ENCODE assay signal across 8 cellular contexts in the genomic region with DNA sequence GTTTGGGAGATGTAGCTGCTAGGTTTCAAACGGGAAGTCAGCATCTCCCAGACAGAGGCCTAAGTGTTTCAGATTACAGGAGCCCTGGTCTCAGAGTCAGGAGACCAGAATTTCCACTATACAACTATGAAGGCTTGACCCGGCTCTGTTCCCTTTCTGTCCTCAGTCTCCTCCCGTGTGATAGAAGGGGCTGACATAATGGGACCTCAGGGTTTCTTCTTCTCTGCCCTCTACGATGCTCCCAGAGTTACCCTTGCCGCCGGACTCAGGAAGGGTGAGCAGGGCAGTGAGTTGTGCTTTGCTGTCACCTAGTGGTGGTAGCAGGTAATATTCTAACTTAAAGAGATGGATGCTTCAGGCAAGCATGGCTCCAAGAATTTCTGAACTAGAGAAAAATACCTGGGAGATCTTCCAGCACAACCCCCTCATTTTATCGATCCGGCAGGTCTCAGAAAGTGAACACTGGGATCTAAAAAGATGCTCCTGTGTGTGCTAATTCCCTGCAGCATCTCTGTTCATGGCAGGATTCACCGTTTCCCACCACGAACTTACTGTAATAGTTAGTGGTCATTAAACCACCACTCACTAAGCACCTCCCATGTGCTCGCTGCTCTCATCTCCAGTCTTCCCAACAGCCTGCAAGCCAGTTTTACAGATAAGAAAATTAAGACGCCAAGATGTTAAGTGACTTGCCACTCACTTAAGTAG.
A peak's percentile ranks its signal among the peaks of the same experiment; 100 is the strongest.
DNase-seq lines count a peak whose midpoint lies in the region; ATAC-seq and TF ChIP-seq lines count a peak whose summit lies in the region.

No MANE protein-coding gene starts in this region.

- no peak overlapping the region for H3K4me3 ChIP-seq in naive thymus-derived CD4-positive, alpha-beta T cell (ENCODE audit: low read length)
- no peak overlapping the region for H3K4me3 ChIP-seq in suprapubic skin

- peak; percentile 65 for ATAC-seq in HG02885 (IDR thresholded peaks at IDR 0.05; ENCODE audit: poor library complexity, unreplicated experiment)
- peak; percentile 84 for ATAC-seq in activated CD8-positive, alpha-beta T cell treated with anti-CD3 and anti-CD28 coated beads, Interleukin-2, amount 10 ng/mL, durations not matched to agents 7 days and 5 days
- ATAC-seq in naive thymus-derived CD4-positive, alpha-beta T cell: peak; percentile 83
- ATAC-seq in HG03095 (IDR thresholded peaks at IDR 0.05; ENCODE audit: unreplicated experiment): no peak

- 23% methylated on average over 12 of the region's 12 CpGs for WGBS in suprapubic skin

- POLR2A ChIA-PET in activated CD8-positive, alpha-beta T cell treated with anti-CD3 and anti-CD28 coated beads, Interleukin-2, amount 10 ng/mL, durations not matched to agents 7 days and 5 days (lab: Charles Lee): no interaction called here
- POLR2A ChIA-PET in naive thymus-derived CD4-positive, alpha-beta T cell (lab: Charles Lee): no interaction called here

- TF ChIP-seq POLR2A in erythroblast (IDR thresholded peaks at IDR 0.05; ENCODE audit: low read length) (no peak), suprapubic skin (IDR thresholded peaks at IDR 0.05) (no peak)

- no peak for TF ChIP-seq EP300 in suprapubic skin (IDR thresholded peaks at IDR 0.05)

- no peaks in the 10 kb centered on the region for H3K36me3 Mint-ChIP-seq in activated CD8-positive, alpha-beta T cell treated with anti-CD3 and anti-CD28 coated beads, Interleukin-2, amount 10 ng/mL, durations not matched to agents 7 days and 5 days (ENCODE audit: low read depth)
- no peaks in the 10 kb centered on the region for H3K36me3 Mint-ChIP-seq in naive thymus-derived CD4-positive, alpha-beta T cell

- no peaks in the 10 kb centered on the region for H3K4me1 ChIP-seq in naive thymus-derived CD4-positive, alpha-beta T cell (ENCODE audit: control insufficient read depth in 2 of 2, insufficient read depth in 2 of 2, low read length in 2 of 2)
- H3K4me1 ChIP-seq in suprapubic skin: no peaks in the 10 kb centered on the region

- H3K36me3 ChIP-seq in naive thymus-derived CD4-positive, alpha-beta T cell (ENCODE audit: control insufficient read depth in 2 of 3, insufficient read depth in 3 of 3, low read length in 3 of 3): no peaks in the 10 kb centered on the region
- no peaks in the 10 kb centered on the region for H3K36me3 ChIP-seq in suprapubic skin

- H3K9me3 Mint-ChIP-seq in activated CD8-positive, alpha-beta T cell treated with anti-CD3 and anti-CD28 coated beads, Interleukin-2, amount 10 ng/mL, durations not matched to agents 7 days and 5 days (ENCODE audit: insufficient read depth): no peaks in the 10 kb centered on the region
- no peaks in the 10 kb centered on the region for H3K9me3 Mint-ChIP-seq in naive thymus-derived CD4-positive, alpha-beta T cell

- H3K27ac Mint-ChIP-seq in activated CD8-positive, alpha-beta T cell treated with anti-CD3 and anti-CD28 coated beads, Interleukin-2, amount 10 ng/mL, durations not matched to agents 7 days and 5 days: no peak overlapping the region
- H3K27ac Mint-ChIP-seq in naive thymus-derived CD4-positive, alpha-beta T cell: no peak overlapping the region

- H3K4me1 Mint-ChIP-seq in activated CD8-positive, alpha-beta T cell treated with anti-CD3 and anti-CD28 coated beads, Interleukin-2, amount 10 ng/mL, durations not matched to agents 7 days and 5 days (ENCODE audit: low read depth): no peaks in the 10 kb centered on the region
- H3K4me1 Mint-ChIP-seq in naive thymus-derived CD4-positive, alpha-beta T cell: peaks cover 0 to 5% (median 4%) of the 10 kb centered on the region in 7 donors

- H3K27ac ChIP-seq in naive thymus-derived CD4-positive, alpha-beta T cell (ENCODE audit: low read depth, low read length): no peak overlapping the region
- H3K27ac ChIP-seq in suprapubic skin: no peak overlapping the region

- peaks cover 4% of the 10 kb centered on the region for H3K27me3 Mint-ChIP-seq in activated CD8-positive, alpha-beta T cell treated with anti-CD3 and anti-CD28 coated beads, Interleukin-2, amount 10 ng/mL, durations not matched to agents 7 days and 5 days (ENCODE audit: low read depth)
- H3K27me3 Mint-ChIP-seq in naive thymus-derived CD4-positive, alpha-beta T cell: peaks cover 0 to 6% (median 0%) of the 10 kb centered on the region in 5 donors

- CTCF ChIA-PET in activated CD8-positive, alpha-beta T cell treated with anti-CD3 and anti-CD28 coated beads, Interleukin-2, amount 10 ng/mL, durations not matched to agents 7 days and 5 days (lab: Charles Lee): interaction anchor here (1.0 to 5.4 kb wide), 5 partner anchors 12 to 54 kb away, joined by 3 to 141 read pairs (median 4); no protein-coding TSS in a partner anchor
- CTCF ChIA-PET in naive thymus-derived CD4-positive, alpha-beta T cell (lab: Charles Lee): interaction anchor here (0.7 to 5.2 kb wide), 5 partner anchors 11 to 295 kb away, joined by 3 to 64 read pairs (median 4); no protein-coding TSS in a partner anchor

- DNase-seq in EL: peak; percentile 70
- DNase-seq in NCI-H748 treated with DMSO at 0.1 percent for 48 hours (lab: John Stamatoyannopoulos, UW): peak; percentile 2
- peak; percentile 64 for DNase-seq in activated CD8-positive, alpha-beta T cell treated with anti-CD3 and anti-CD28 coated beads, Interleukin-2, amount 10 ng/mL, durations not matched to agents 7 days and 5 days
- DNase-seq in erythroblast (lab: John Stamatoyannopoulos, UW): peak; percentile 45 to 72
- peak in 8 of 9 donors; percentile 20 to 65 (median 49) for DNase-seq in naive thymus-derived CD4-positive, alpha-beta T cell
- DNase-seq in suprapubic skin (ENCODE audit: low spot score in 2 of 2): no peak

- H3K27me3 ChIP-seq in naive thymus-derived CD4-positive, alpha-beta T cell (ENCODE audit: control insufficient read depth in 2 of 2, insufficient read depth in 2 of 2, low read length in 2 of 2): no peaks in the 10 kb centered on the region
- H3K27me3 ChIP-seq in suprapubic skin: no peaks in the 10 kb centered on the region

- intact Hi-C loops in naive thymus-derived CD4-positive, alpha-beta T cell (cut with micrococcal nuclease): loop anchor here (1.0 to 2.0 kb wide), 4 partner anchors 52 to 293 kb away; no protein-coding TSS in a partner anchor

- no peaks in the 10 kb centered on the region for H3K9me3 ChIP-seq in naive thymus-derived CD4-positive, alpha-beta T cell (ENCODE audit: control insufficient read depth in 2 of 3, low read length in 3 of 3)
- H3K9me3 ChIP-seq in suprapubic skin: no peaks in the 10 kb centered on the region

- peak; percentile 73 to 79 for TF ChIP-seq CTCF in suprapubic skin (IDR thresholded peaks at IDR 0.05)

- H3K4me3 Mint-ChIP-seq in activated CD8-positive, alpha-beta T cell treated with anti-CD3 and anti-CD28 coated beads, Interleukin-2, amount 10 ng/mL, durations not matched to agents 7 days and 5 days: no peak overlapping the region
- H3K4me3 Mint-ChIP-seq in naive thymus-derived CD4-positive, alpha-beta T cell: peak overlapping the region in 3 of 10 donors; percentile 7 to 68 (median 25)

Comparison
In these comparisons a context has a peak if more than half of its experiments do, and no peak if none do; other contexts are left out.
1. DNase-seq: peak in EL (single experiment), NCI-H748 treated with DMSO at 0.1 percent for 48 hours (single experiment), activated CD8-positive, alpha-beta T cell treated with anti-CD3 and anti-CD28 coated beads, Interleukin-2, amount 10 ng/mL, durations not matched to agents 7 days and 5 days (single experiment), erythroblast (2 of 2) and naive thymus-derived CD4-positive, alpha-beta T cell (8 of 9); none in suprapubic skin (0 of 2).